In genomic region chr20:47126709-47127108, GRCh38 we compare ENCODE assay signal across 16 cellular contexts.
A peak's percentile ranks its signal among the peaks of the same experiment; 100 is the strongest.
DNase-seq lines count a peak whose midpoint lies in the region; ATAC-seq and TF ChIP-seq lines count a peak whose summit lies in the region.
"Had no signal": no experiment of that assay in that cellular context is flagged by ENCODE, and none has a peak within 500 bp of the region (broad histone marks: within the 10 kb centered on the region; RNA-seq: fewer than 3 reads in every experiment).

No MANE protein-coding gene starts in this region.

- H3K9me3 Mint-ChIP-seq in chondrocyte (ENCODE audit: low read depth): no peaks in the 10 kb centered on the region

- H3K27me3 ChIP-seq in AG04450 (ENCODE audit: control insufficient read depth, insufficient read depth, low read length) (no peaks in the 10 kb centered on the region), ascending aorta (no peaks in the 10 kb centered on the region), esophagus muscularis mucosa (no peaks in the 10 kb centered on the region)

- TF ChIP-seq POLR2A in esophagus muscularis mucosa (IDR thresholded peaks at IDR 0.05; ENCODE audit: low read depth): no peak

- H3K27ac ChIP-seq in AG04450 (ENCODE audit: low read depth, low read length): peak overlapping the region; percentile 40
- peak overlapping the region in 1 of 2 donors; percentile 32 for H3K27ac ChIP-seq in ascending aorta
- peak overlapping the region in 1 of 4 donors; percentile 24 for H3K27ac ChIP-seq in esophagus muscularis mucosa (replicated peaks in 1 of 4)
- H3K27ac ChIP-seq: parathyroid adenoma had no signal

- no peak overlapping the region for H3K4me3 Mint-ChIP-seq in chondrocyte (ENCODE audit: unreplicated experiment)

- H3K9me3 ChIP-seq in AG04450 (ENCODE audit: control insufficient read depth, insufficient read depth, low read length) (no peaks in the 10 kb centered on the region), ascending aorta (no peaks in the 10 kb centered on the region), esophagus muscularis mucosa (no peaks in the 10 kb centered on the region)

- no peak for ATAC-seq in HG02571 (IDR thresholded peaks at IDR 0.05; ENCODE audit: unreplicated experiment)

- POLR2A ChIA-PET in AG04450 (lab: Yijun Ruan, JAX): interaction anchor here (2.5 kb wide), 1 partner anchor 13 kb away, joined by 17 read pairs; no protein-coding TSS in a partner anchor

- H3K36me3 ChIP-seq in ascending aorta: no peaks in the 10 kb centered on the region
- H3K36me3 ChIP-seq in esophagus muscularis mucosa: no peaks in the 10 kb centered on the region

- no peak for TF ChIP-seq CTCF in AG04450 (IDR thresholded peaks at IDR 0.05; ENCODE audit: low read depth, low read length)
- no peak for TF ChIP-seq CTCF in chondrocyte (IDR thresholded peaks at IDR 0.05)
- no peak for TF ChIP-seq CTCF in ascending aorta (IDR thresholded peaks at IDR 0.05)
- no peak for TF ChIP-seq CTCF in esophagus muscularis mucosa (IDR thresholded peaks at IDR 0.05)

- no peak for TF ChIP-seq EP300 in esophagus muscularis mucosa (IDR thresholded peaks at IDR 0.05)

- H3K4me1 ChIP-seq in ascending aorta: peaks cover 0 to 17% of the 10 kb centered on the region in 2 donors
- H3K4me1 ChIP-seq in esophagus muscularis mucosa: peaks cover 20 to 33% (median 33%) of the 10 kb centered on the region in 4 donors
- H3K4me1 ChIP-seq: parathyroid adenoma had no signal

- intact Hi-C loops in ascending aorta (cut with DNase I) (loop anchor here (10.0 kb wide), 1 partner anchor 222 kb away; no protein-coding TSS in a partner anchor), esophagus muscularis mucosa (cut with DNase I) (no loop called here)

- CTCF ChIA-PET in AG04450 (lab: Charles Lee): interaction anchor here (1.3 kb wide), 1 partner anchor 70 kb away, joined by 3 read pairs; no protein-coding TSS in a partner anchor

- no peaks in the 10 kb centered on the region for H3K36me3 Mint-ChIP-seq in chondrocyte (ENCODE audit: low read depth)

- H3K27me3 Mint-ChIP-seq in chondrocyte (ENCODE audit: low read depth): no peaks in the 10 kb centered on the region

- H3K4me1 Mint-ChIP-seq in chondrocyte (ENCODE audit: low read depth): peaks cover 36% of the 10 kb centered on the region

- no peak for DNase-seq in AG04450 (ENCODE audit: low read depth, low spot score)
- DNase-seq in NCI-H226: peak; percentile 26
- no peak for DNase-seq in chondrocyte (ENCODE audit: low spot score)
- peak; percentile 1 for DNase-seq in mesenteric fat pad (ENCODE audit: low spot score)
- DNase-seq in Kasumi-1 (lab: John Stamatoyannopoulos, UW): no peak
- DNase-seq in ascending aorta (ENCODE audit: low spot score in 2 of 2): no peak
- no peak for DNase-seq in esophagus muscularis mucosa (ENCODE audit: extremely low spot score)
- DNase-seq: activated CD4-positive, alpha-beta T cell treated with anti-CD3 and anti-CD28 coated beads for 1 hour; activated T-cell treated with anti-CD3 and anti-CD28 coated beads, Interleukin-2, amount 50 U/mL, for 1 hour; AML-193; amygdala; DMS79 treated with DMSO at 0.1 percent for 48 hours; H7; mesendoderm had no signal

- WGBS in esophagus muscularis mucosa: 78% methylated on average over 5 of the region's 5 CpGs

- peak overlapping the region; percentile 83 for H3K27ac Mint-ChIP-seq in chondrocyte (ENCODE audit: unreplicated experiment)

- H3K4me3 ChIP-seq in AG04450 (ENCODE audit: low read depth, low read length) (no peak overlapping the region), ascending aorta (no peak overlapping the region), esophagus muscularis mucosa (no peak overlapping the region)

Comparison
In these comparisons a context has a peak if more than half of its experiments do, and no peak if none do; other contexts are left out.
1. DNase-seq: peak in NCI-H226 (single experiment) and mesenteric fat pad (single experiment); none in AG04450 (single experiment), chondrocyte (single experiment), Kasumi-1 (0 of 2), ascending aorta (0 of 2) and esophagus muscularis mucosa (single experiment).